Comparison of ENCODE assay signal across 33 cellular contexts in the genomic region with DNA sequence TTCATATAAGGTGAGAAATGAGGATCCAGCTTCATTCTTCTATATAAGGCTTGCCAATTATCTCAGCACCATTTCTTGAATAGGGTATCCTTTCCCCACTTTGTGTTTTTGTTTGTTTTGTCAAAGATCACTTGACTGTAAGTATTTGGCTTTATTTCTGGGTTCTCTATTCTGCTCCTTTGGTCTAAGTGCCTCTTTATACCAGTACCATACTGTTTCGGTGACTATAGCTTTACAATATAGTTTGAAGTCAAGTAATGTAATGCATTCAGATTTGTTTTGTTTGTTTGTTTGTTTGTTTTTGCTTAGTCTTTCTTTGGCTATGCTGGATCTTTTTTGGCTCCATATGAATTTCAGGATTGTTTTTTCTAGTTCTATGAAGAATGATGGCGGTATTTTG.
"Had no signal": no experiment of that assay in that cellular context is flagged by ENCODE, and none has a peak within 500 bp of the region (broad histone marks: within the 10 kb centered on the region; RNA-seq: fewer than 3 reads in every experiment).

No MANE protein-coding gene starts in this region.

- H3K36me3 ChIP-seq: adrenal gland, ascending aorta, brain microvascular endothelial cell, breast epithelium, cardiac muscle cell had no signal

- H3K27me3 ChIP-seq: adrenal gland, ascending aorta, body of pancreas, brain microvascular endothelial cell, breast epithelium, cardiac muscle cell had no signal

- ATAC-seq: activated naive CD4-positive, alpha-beta T cell treated with anti-CD3 and anti-CD28 coated beads, Interleukin-2, amount 50 U/mL, for 72 hours; activated naive CD8-positive, alpha-beta T cell treated with anti-CD3 and anti-CD28 coated beads, Interleukin-2, amount 50 U/mL, for 24 hours; activated T-cell treated with anti-CD3 and anti-CD28 coated beads, Interleukin-2, amount 50 U/mL, for 4 hours; activated T-cell treated with anti-CD3 and anti-CD28 coated beads, Interleukin-2, amount 50 U/mL, for 72 hours; activated T-helper 17 cell treated with anti-CD3 and anti-CD28 coated beads, Interleukin-2, amount 50 U/mL, for 72 hours; body of pancreas had no signal

- H3K27ac ChIP-seq: adrenal gland, ascending aorta, body of pancreas, brain microvascular endothelial cell, breast epithelium, cardiac muscle cell had no signal

- H3K4me1 ChIP-seq: adrenal gland, ascending aorta, body of pancreas, breast epithelium had no signal

- DNase-seq: activated effector memory CD4-positive, alpha-beta T cell treated with anti-CD3 and anti-CD28 coated beads, Interleukin-2, amount 50 U/mL, for 16 hours; activated effector memory CD4-positive, alpha-beta T cell treated with Interleukin-2 at 50 U/mL for 16 hours; activated gamma-delta T cell; activated gamma-delta T cell treated with Interleukin-2 at 50 U/mL for 16 hours; activated naive CD4-positive, alpha-beta T cell; activated naive CD4-positive, alpha-beta T cell treated with anti-CD3 and anti-CD28 coated beads for 36 hours; activated naive CD4-positive, alpha-beta T cell treated with anti-CD3 and anti-CD28 coated beads, Interleukin-2, amount 10 ng/mL, durations not matched to agents 7 days and 5 days; activated naive CD4-positive, alpha-beta T cell treated with anti-CD3 and anti-CD28 coated beads, Interleukin-2, amount 50 U/mL, for 16 hours; activated naive CD4-positive, alpha-beta T cell treated with Interleukin-2 at 50 U/mL for 16 hours; activated naive CD8-positive, alpha-beta T cell treated with anti-CD3 and anti-CD28 coated beads for 36 hours; activated naive CD8-positive, alpha-beta T cell treated with anti-CD3 and anti-CD28 coated beads, Interleukin-2, amount 10 ng/mL, durations not matched to agents 7 days and 5 days; activated naive CD8-positive, alpha-beta T cell treated with anti-CD3 and anti-CD28 coated beads, Interleukin-2, amount 50 U/mL, for 24 hours; activated T-cell treated with anti-CD3 and anti-CD28 coated beads, Interleukin-2, amount 50 U/mL, for 24 hours; activated T-cell treated with anti-CD3 and anti-CD28 coated beads, Interleukin-2, amount 50 U/mL, for 4 hours; activated T-cell treated with anti-CD3 and anti-CD28 coated beads, Interleukin-2, amount 50 U/mL, for 48 hours; activated T-cell treated with anti-CD3 and anti-CD28 coated beads, Interleukin-2, amount 50 U/mL, for 72 hours; adrenal gland; amniotic stem cell; amygdala; anterior cingulate cortex; aorta; body of pancreas; brain microvascular endothelial cell; caudate nucleus; central memory CD4-positive, alpha-beta T cell; cerebellar nuclear complex had no signal

- FAIRE-seq: astrocyte, bronchial epithelial cell had no signal

- H3K4me3 ChIP-seq: adrenal gland, ascending aorta, body of pancreas, breast epithelium, cardiac muscle cell had no signal
